8 cellular contexts compared by ENCODE assay signal in genomic region chr6:32436995-32437836, GRCh38. TPM values are rescaled to one million over a fixed set of nuclear protein-coding genes. Genes with fewer than 3 reads are reported as not detected.
DNase-seq lines count a peak whose midpoint lies in the region; ATAC-seq and TF ChIP-seq lines count a peak whose summit lies in the region.

No MANE protein-coding gene starts in this region.

- no peaks in the 10 kb centered on the region for H3K27me3 ChIP-seq in upper lobe of left lung
- 0 out of 2 replicates have a peak, but pooled peaks cover 5% of the 10 kb centered on the region for H3K27me3 ChIP-seq in HAP-1 (ENCODE audit: low read depth)

- in situ Hi-C loops in HAP-1 (cut with MboI; ENCODE audit: low sequenced_read_pairs), result no loop called here

- peak; percentile 50 for ATAC-seq in GM21576 (IDR thresholded peaks at IDR 0.05; ENCODE audit: unreplicated experiment)
- ATAC-seq in upper lobe of left lung (ENCODE audit: low FRiP score in 2 of 2), result peak; percentile 70 to 78
- no peak for ATAC-seq in GM19397 (IDR thresholded peaks at IDR 0.05; ENCODE audit: unreplicated experiment)

- H3K36me3 ChIP-seq in upper lobe of left lung (no peaks in the 10 kb centered on the region), HAP-1 (replicated peaks) (no peaks in the 10 kb centered on the region)

- peak overlapping the region; percentile 13 to 83 (median 72) for H3K27ac ChIP-seq in upper lobe of left lung

- no peak overlapping the region for H3K4me3 ChIP-seq in fibroblast of the aortic adventitia (ENCODE audit: low read depth, low read length)
- H3K4me3 ChIP-seq in upper lobe of left lung, result no peak overlapping the region
- H3K4me3 ChIP-seq in HAP-1, result no peak overlapping the region

- TF ChIP-seq CTCF in fibroblast of the aortic adventitia (IDR thresholded peaks at IDR 0.05; ENCODE audit: insufficient read depth, low read length) (no peak), upper lobe of left lung (IDR thresholded peaks at IDR 0.05) (no peak)

- TF ChIP-seq POLR2A in upper lobe of left lung (IDR thresholded peaks at IDR 0.05), result peak in 1 of 4 donors; percentile 46

- TF ChIP-seq EP300 in upper lobe of left lung (IDR thresholded peaks at IDR 0.05), result no peak

- no peaks in the 10 kb centered on the region for H3K9me3 ChIP-seq in upper lobe of left lung
- no peaks in the 10 kb centered on the region for H3K9me3 ChIP-seq in HAP-1

- DNase-seq in GDM1 (lab: John Stamatoyannopoulos, UW) (peak; percentile 69), Kasumi-1 (lab: John Stamatoyannopoulos, UW) (peak; percentile 34 to 51), fibroblast of the aortic adventitia (ENCODE audit: low read depth) (peak; percentile 29), upper lobe of left lung (no peak), HAP-1 (ENCODE audit: low spot score in 2 of 2) (no peak), H4 (ENCODE audit: low spot score) (no peak)

- 25 to 32% methylated on average over 2 of the region's 2 CpGs for WGBS in upper lobe of left lung, 2 donors

- H3K4me1 ChIP-seq in upper lobe of left lung, result peaks cover 13 to 29% (median 22%) of the 10 kb centered on the region in 4 donors
- no peaks in the 10 kb centered on the region for H3K4me1 ChIP-seq in HAP-1

RNA-seq across cellular contexts. Expression of gene HLA-DRA, which starts 2.5 kb away (rescaled TPM):
- total RNA-seq in fibroblast of the aortic adventitia (ENCODE audit: low replicate concordance), result 0.45 TPM in 1 of 2 replicates, not detected in the other
- total RNA-seq in upper lobe of left lung, result 1,000 to 10,000 TPM in 3 of 6 donors, 100 to 1,000 TPM in 3; 202 to 2,231 (median 1,304) TPM
- total RNA-seq in H4 (2014; rRNA removed; shearing (Covaris generic)), result 0.53 and 3.3 TPM in 2 replicates

RNA-seq across cellular contexts. Expression of gene BTNL2, which starts 30.2 kb away (rescaled TPM):
- total RNA-seq in fibroblast of the aortic adventitia (ENCODE audit: low replicate concordance) (not detected in 2 replicates), upper lobe of left lung (not detected)
- not detected in 2 replicates for total RNA-seq in H4 (2014; rRNA removed; shearing (Covaris generic))

Comparison
In these comparisons a context has a peak if more than half of its experiments do, and no peak if none do; other contexts are left out.
1. DNase-seq: peak in GDM1 (single experiment), Kasumi-1 (2 of 2) and fibroblast of the aortic adventitia (single experiment); none in upper lobe of left lung (0 of 2), HAP-1 (0 of 2) and H4 (single experiment).
2. RNA of gene HLA-DRA, which starts 2.5 kb away (total RNA-seq): 202 to 2,231 TPM in upper lobe of left lung; 0.53 to 3.3 TPM in H4 and 0.45 TPM in fibroblast of the aortic adventitia; every median in the first group is over 10 times any median in the second.